ENCODE assay signal across 21 cellular contexts in the genomic region with DNA sequence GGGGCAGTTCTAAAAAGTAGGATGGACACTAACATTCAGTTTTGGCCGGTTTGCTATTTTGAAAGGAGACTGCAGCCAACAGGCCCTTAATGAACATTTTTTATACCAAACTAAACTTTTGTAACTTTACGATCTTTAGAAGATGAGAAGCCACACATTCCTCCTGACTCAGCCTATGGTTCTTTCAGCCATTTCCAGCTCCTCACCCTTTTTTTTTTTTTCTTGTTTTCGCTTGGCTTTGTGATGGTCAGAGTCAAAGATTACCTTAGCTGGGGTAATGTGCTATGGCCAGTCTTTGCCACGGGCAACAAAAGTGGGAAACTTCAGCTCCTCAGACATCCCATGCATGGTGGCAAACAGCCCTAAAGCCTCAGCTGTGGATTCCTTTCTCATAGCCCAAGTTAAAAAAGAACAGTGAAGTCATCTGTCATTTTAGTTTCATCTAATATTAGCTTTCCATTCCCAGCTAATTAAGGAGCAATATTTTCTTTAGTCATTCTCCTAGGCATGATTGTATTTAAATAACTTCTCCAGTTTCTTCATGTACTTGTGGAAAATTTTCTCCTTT.
DNase-seq lines count a peak whose midpoint lies in the region; ATAC-seq, FAIRE-seq and TF ChIP-seq lines count a peak whose summit lies in the region.
"Had no signal": no experiment of that assay in that cellular context is flagged by ENCODE, and none has a peak within 500 bp of the region (broad histone marks: within the 10 kb centered on the region; RNA-seq: fewer than 3 reads in every experiment).

No MANE protein-coding gene starts in this region.

- H3K27ac Mint-ChIP-seq in naive thymus-derived CD8-positive, alpha-beta T cell, result no peak overlapping the region
- H3K27ac Mint-ChIP-seq: activated CD4-positive, alpha-beta T cell treated with anti-CD3 and anti-CD28 coated beads, Interleukin-2, amount 10 ng/mL, durations not matched to agents 24 days and 14 days; activated naive CD4-positive, alpha-beta T cell treated with anti-CD3 and anti-CD28 coated beads, Interleukin-2, amount 50 U/mL, for 24 hours had no signal

- CTCF ChIA-PET in A549 (lab: Yijun Ruan, JAX), result interaction anchor here (0.8 to 1.5 kb wide), 2 partner anchors 16 to 82 kb away, joined by 4 read pairs; no protein-coding TSS in a partner anchor

- ATAC-seq in A549 (peak; percentile 23 to 39; a peak in 4 of 6 replicates), GM18868 (IDR thresholded peaks at IDR 0.05; ENCODE audit: unreplicated experiment) (no peak)
- ATAC-seq in naive thymus-derived CD8-positive, alpha-beta T cell, result no peak

- WGBS in A549 (ENCODE audit: missing lambda C conversion rate), result 22% methylated on average over 4 of the region's 4 CpGs

- no peak for TF ChIP-seq RAD21 in A549 (conservative IDR thresholded peaks at IDR 0.05 in 1 of 2, IDR thresholded peaks at IDR 0.05 in 1 of 2)

- H3K9me3 Mint-ChIP-seq in naive thymus-derived CD8-positive, alpha-beta T cell, result peaks cover 0 to 3% (median 0%) of the 10 kb centered on the region in 9 donors
- H3K9me3 Mint-ChIP-seq: activated CD4-positive, alpha-beta T cell treated with anti-CD3 and anti-CD28 coated beads, Interleukin-2, amount 10 ng/mL, durations not matched to agents 24 days and 14 days; activated naive CD4-positive, alpha-beta T cell treated with anti-CD3 and anti-CD28 coated beads, Interleukin-2, amount 50 U/mL, for 24 hours had no signal

- no peak for TF ChIP-seq POLR2A in A549 (IDR thresholded peaks at IDR 0.05; ENCODE audit: low read length)

- peak overlapping the region; percentile 71 for H3K4me2 ChIP-seq in A549

- peak overlapping the region; percentile 73 to 80 for H3K27ac ChIP-seq in A549
- H3K27ac ChIP-seq: right lobe of liver, thoracic aorta had no signal

- H3K4me3 ChIP-seq in A549 (no peak overlapping the region; the same call in 2 of the 3 replicates), astrocyte of the cerebellum (ENCODE audit: low read depth, low read length) (no peak overlapping the region)
- H3K4me3 ChIP-seq: right lobe of liver, thoracic aorta had no signal

- H3K4me3 Mint-ChIP-seq in naive thymus-derived CD8-positive, alpha-beta T cell, result no peak overlapping the region
- H3K4me3 Mint-ChIP-seq: activated CD4-positive, alpha-beta T cell treated with anti-CD3 and anti-CD28 coated beads, Interleukin-2, amount 10 ng/mL, durations not matched to agents 24 days and 14 days; activated naive CD4-positive, alpha-beta T cell treated with anti-CD3 and anti-CD28 coated beads, Interleukin-2, amount 50 U/mL, for 24 hours had no signal

- peaks cover 0 to 3% (median 1%) of the 10 kb centered on the region in 5 donors for H3K27me3 Mint-ChIP-seq in naive thymus-derived CD8-positive, alpha-beta T cell
- H3K27me3 Mint-ChIP-seq: activated CD4-positive, alpha-beta T cell treated with anti-CD3 and anti-CD28 coated beads, Interleukin-2, amount 10 ng/mL, durations not matched to agents 24 days and 14 days; activated naive CD4-positive, alpha-beta T cell treated with anti-CD3 and anti-CD28 coated beads, Interleukin-2, amount 50 U/mL, for 24 hours had no signal

- POLR2A ChIA-PET in A549 (lab: Yijun Ruan, JAX), result no interaction called here
- POLR2A ChIA-PET in naive thymus-derived CD8-positive, alpha-beta T cell (lab: Charles Lee), result no interaction called here

- H3K36me3 Mint-ChIP-seq in naive thymus-derived CD8-positive, alpha-beta T cell, result no peaks in the 10 kb centered on the region
- H3K36me3 Mint-ChIP-seq: activated naive CD4-positive, alpha-beta T cell treated with anti-CD3 and anti-CD28 coated beads, Interleukin-2, amount 50 U/mL, for 24 hours had no signal

- no peaks in the 10 kb centered on the region for H3K9me3 ChIP-seq in A549
- H3K9me3 ChIP-seq: right lobe of liver, thoracic aorta had no signal

- in situ Hi-C loops in astrocyte of the cerebellum (cut with HindIII; ENCODE audit: low sequenced_read_pairs), result no loop called here

- DNase-seq in A549 (ENCODE audit: low read depth in 1 of 2, low spot score in 1 of 2), result no peak
- peak; percentile 85 for DNase-seq in HCEC 1CT
- DNase-seq in astrocyte of the cerebellum (ENCODE audit: low read depth), result peak; percentile 15
- peak; percentile 72 for DNase-seq in iris pigment epithelial cell (ENCODE audit: low read depth)
- DNase-seq in activated CD4-positive, CD25-positive, alpha-beta regulatory T cell (lab: John Stamatoyannopoulos, UW), result no peak
- no peak for DNase-seq in DMS 273 (lab: John Stamatoyannopoulos, UW; ENCODE audit: unreplicated experiment)
- DNase-seq in naive thymus-derived CD8-positive, alpha-beta T cell, result no peak
- DNase-seq: activated CD4-positive, alpha-beta T cell treated with anti-CD3 and anti-CD28 coated beads, Interleukin-2, amount 10 ng/mL, durations not matched to agents 24 days and 14 days; caudate nucleus; Kasumi-1; NCI-H1436 treated with DMSO at 0.1 percent for 48 hours; NCI-H345; NK-92 treated with Interleukin-12 subunit alpha and Interleukin-12 subunit beta, amount 100 ng/mL, for 24 hours; right lobe of liver; SIG-M5; stimulated activated CD4-positive, alpha-beta T cell treated with anti-CD3 and anti-CD28 coated beads, Interleukin-4, amount 100 ng/mL, for 24 hours; T1000 had no signal

- FAIRE-seq in A549 (lab: Jason Lieb, UNC), result no peak
- FAIRE-seq: A204.1 had no signal

- peaks cover 28% of the 10 kb centered on the region for H3K4me1 ChIP-seq in A549

- TF ChIP-seq CTCF in A549 (IDR thresholded peaks at IDR 0.05) (no peak), astrocyte of the cerebellum (IDR thresholded peaks at IDR 0.05; ENCODE audit: low read depth, low read length, missing control alignments) (no peak)

- no peak for TF ChIP-seq EP300 in A549 (IDR thresholded peaks at IDR 0.05)

- no peaks in the 10 kb centered on the region for H3K4me1 Mint-ChIP-seq in naive thymus-derived CD8-positive, alpha-beta T cell
- H3K4me1 Mint-ChIP-seq: activated CD4-positive, alpha-beta T cell treated with anti-CD3 and anti-CD28 coated beads, Interleukin-2, amount 10 ng/mL, durations not matched to agents 24 days and 14 days; activated naive CD4-positive, alpha-beta T cell treated with anti-CD3 and anti-CD28 coated beads, Interleukin-2, amount 50 U/mL, for 24 hours had no signal

TF ChIP-seq in A549, 52 proteins besides CTCF, POLR2A, EP300 and RAD21:
- TF ChIP-seq HDAC2 (IDR thresholded peaks at IDR 0.05), result no peak
- TF ChIP-seq HEYL (CRISPR knock-in tag; IDR thresholded peaks at IDR 0.05), result no peak
- no peak for TF ChIP-seq MYC (IDR thresholded peaks at IDR 0.05; ENCODE audit: borderline replicate concordance, low read length)
- TF ChIP-seq RARB (CRISPR knock-in tag; IDR thresholded peaks at IDR 0.05), result no peak
- no peak for TF ChIP-seq RNF2 (IDR thresholded peaks at IDR 0.05; ENCODE audit: borderline replicate concordance, low read depth)
- no peak for TF ChIP-seq TFCP2L1 (CRISPR knock-in tag; IDR thresholded peaks at IDR 0.05)

Comparison
In these comparisons a context has a peak if more than half of its experiments do, and no peak if none do; other contexts are left out.
1. ATAC-seq: peak in A549 (2 of 2); none in GM18868 (single experiment) and naive thymus-derived CD8-positive, alpha-beta T cell (0 of 2).
2. DNase-seq: peak in HCEC 1CT (single experiment), astrocyte of the cerebellum (single experiment) and iris pigment epithelial cell (single experiment); none in A549 (0 of 2), activated CD4-positive, CD25-positive, alpha-beta regulatory T cell (0 of 4), DMS 273 (single experiment) and naive thymus-derived CD8-positive, alpha-beta T cell (0 of 10).